ENCODE assay signal across 18 cellular contexts in genomic region chr5:62376064-62376463, GRCh38. TPM values are rescaled to one million over a fixed set of nuclear protein-coding genes. Genes with fewer than 3 reads are reported as not detected.
A peak's percentile ranks its signal among the peaks of the same experiment; 100 is the strongest.
DNase-seq lines count a peak whose midpoint lies in the region; ATAC-seq, FAIRE-seq and TF ChIP-seq lines count a peak whose summit lies in the region.
"Had no signal": no experiment of that assay in that cellular context is flagged by ENCODE, and none has a peak within 500 bp of the region (broad histone marks: within the 10 kb centered on the region; RNA-seq: fewer than 3 reads in every experiment).

No MANE protein-coding gene starts in this region.

- FAIRE-seq in H54 (lab: Jason Lieb, UNC) = peak; percentile 6
- FAIRE-seq: endothelial cell of umbilical vein, GM19239 had no signal

- intact Hi-C loops in Caco-2 (cut with micrococcal nuclease; ENCODE audit: unreplicated experiment) = no loop called here

- no peaks in the 10 kb centered on the region for H3K9me3 ChIP-seq in Caco-2
- no peaks in the 10 kb centered on the region for H3K9me3 ChIP-seq in SJCRH30 (replicated peaks)
- H3K9me3 ChIP-seq: left lung had no signal

- DNase-seq in Caco-2 (peak in 1 of 2 experiments; percentile 8), H54 (ENCODE audit: insufficient read length, low spot score) (no peak), SJCRH30 (no peak), fibroblast of mammary gland (ENCODE audit: low read depth) (peak; percentile 21), chondrocyte (ENCODE audit: low spot score) (no peak), NCI-H748 treated with DMSO at 0.1 percent for 48 hours (lab: John Stamatoyannopoulos, UW) (no peak)
- DNase-seq: activated CD4-positive, alpha-beta T cell treated with anti-CD3 and anti-CD28 coated beads for 4 hours; activated effector memory CD4-positive, alpha-beta T cell treated with Interleukin-2 at 50 U/mL for 16 hours; GF-D8; left lung; naive thymus-derived CD4-positive, alpha-beta T cell; NCI-H524; stimulated activated CD4-positive, alpha-beta T cell treated with anti-CD3 and anti-CD28 coated beads, Interleukin-4, amount 100 ng/mL, for 1 hour had no signal

- H3K36me3 Mint-ChIP-seq in Caco-2 (ENCODE audit: insufficient read depth, unreplicated experiment) (peaks cover 69% of the 10 kb centered on the region), chondrocyte (ENCODE audit: low read depth) (peaks cover 24% of the 10 kb centered on the region)

- H3K4me3 ChIP-seq in Caco-2 (ENCODE audit: low read depth, low read length) (no peak overlapping the region), SJCRH30 (no peak overlapping the region), fibroblast of mammary gland (ENCODE audit: control insufficient read depth, low read depth, low read length) (no peak overlapping the region)
- H3K4me3 ChIP-seq: left lung had no signal

- POLR2A ChIA-PET in Caco-2 (lab: Charles Lee) = no interaction called here

- BruUV-seq in Caco-2 (replicated peaks; lab: Mats Ljungman, UMichigan) = no TSS peak

- H3K27ac ChIP-seq in SJCRH30 = peak overlapping the region; percentile 25; the same call in 1 of the 2 replicates
- H3K27ac ChIP-seq: left lung had no signal

- CTCF ChIA-PET in Caco-2 (lab: Charles Lee) = no interaction called here

- ATAC-seq in HG03196 (IDR thresholded peaks at IDR 0.05; ENCODE audit: unreplicated experiment) = no peak
- ATAC-seq in GM19452 (IDR thresholded peaks at IDR 0.05; ENCODE audit: unreplicated experiment) = no peak
- ATAC-seq: left lung; naive thymus-derived CD4-positive, alpha-beta T cell had no signal

- H3K27me3 ChIP-seq in Caco-2 (replicated peaks; ENCODE audit: control insufficient read depth, insufficient read depth, low read length) (no peaks in the 10 kb centered on the region), SJCRH30 (no peaks in the 10 kb centered on the region)
- H3K27me3 ChIP-seq: left lung had no signal

- no peak overlapping the region for H3K4me3 Mint-ChIP-seq in Caco-2 (ENCODE audit: unreplicated experiment)
- no peak overlapping the region for H3K4me3 Mint-ChIP-seq in chondrocyte (ENCODE audit: unreplicated experiment)
- H3K4me3 Mint-ChIP-seq: CD14-positive monocyte; naive thymus-derived CD4-positive, alpha-beta T cell had no signal

- H3K36me3 ChIP-seq in Caco-2 (ENCODE audit: control insufficient read depth, insufficient read depth, low read length) = no peaks in the 10 kb centered on the region
- H3K36me3 ChIP-seq in SJCRH30 = peaks cover 73% of the 10 kb centered on the region

- H3K9me3 Mint-ChIP-seq in Caco-2 (ENCODE audit: unreplicated experiment) = no peaks in the 10 kb centered on the region
- H3K9me3 Mint-ChIP-seq in chondrocyte (ENCODE audit: low read depth) = no peaks in the 10 kb centered on the region
- H3K9me3 Mint-ChIP-seq: CD14-positive monocyte; naive thymus-derived CD4-positive, alpha-beta T cell had no signal

- H3K4me1 ChIP-seq in Caco-2 (peaks cover 11% of the 10 kb centered on the region; the same call in 1 of the 2 replicates), SJCRH30 (peaks cover 6% of the 10 kb centered on the region; the same call in 1 of the 2 replicates)
- H3K4me1 ChIP-seq: left lung had no signal

- H3K27me3 Mint-ChIP-seq in Caco-2 (ENCODE audit: insufficient read depth, unreplicated experiment) (no peaks in the 10 kb centered on the region), chondrocyte (ENCODE audit: low read depth) (no peaks in the 10 kb centered on the region)
- H3K27me3 Mint-ChIP-seq: naive thymus-derived CD4-positive, alpha-beta T cell had no signal

- H3K27ac Mint-ChIP-seq in Caco-2 (ENCODE audit: unreplicated experiment) (peak overlapping the region; percentile 73), chondrocyte (ENCODE audit: unreplicated experiment) (no peak overlapping the region)

- no peak for TF ChIP-seq CTCF in Caco-2 (IDR thresholded peaks at IDR 0.05; ENCODE audit: insufficient read depth in 1 of 2, low read depth in 1 of 2, low read length in 1 of 2, severe bottlenecking in 1 of 2, unreplicated experiment in 1 of 2)
- no peak for TF ChIP-seq CTCF in fibroblast of mammary gland (conservative IDR thresholded peaks at IDR 0.05; ENCODE audit: control insufficient read depth, insufficient read depth, low read depth, low read length)
- no peak for TF ChIP-seq CTCF in chondrocyte (IDR thresholded peaks at IDR 0.05)

- TF ChIP-seq POLR2A in H54 (IDR thresholded peaks at IDR 0.05; ENCODE audit: low read depth, low read length) = no peak

- H3K4me1 Mint-ChIP-seq in Caco-2 (ENCODE audit: low read depth, unreplicated experiment) (peaks cover 9% of the 10 kb centered on the region), chondrocyte (ENCODE audit: low read depth) (peaks cover 5% of the 10 kb centered on the region)
- H3K4me1 Mint-ChIP-seq: CD14-positive monocyte had no signal

RNA-seq across cellular contexts. Expression of gene DIMT1, which starts 27.6 kb away (rescaled TPM):
- 31.8 and 33.4 TPM in 2 replicates for total RNA-seq in Caco-2 (2022)
- 42.0 and 44.3 TPM in 2 replicates for total RNA-seq in SJCRH30 (2014; rRNA removed; shearing (Covaris generic))
- total RNA-seq in chondrocyte = 19.0 to 22.5 TPM (median 20.2 TPM) in 3 replicates

RNA-seq across cellular contexts. Expression of gene IPO11, which starts 36.5 kb away (rescaled TPM):
- total RNA-seq in Caco-2 (2022) = 50.5 and 54.1 TPM in 2 replicates
- 35.2 and 38.4 TPM in 2 replicates for total RNA-seq in SJCRH30 (2014; rRNA removed; shearing (Covaris generic))
- total RNA-seq in chondrocyte = 17.2 to 27.5 TPM (median 20.2 TPM) in 3 replicates
